27 cellular contexts compared by ENCODE assay signal in genomic region chr20:24458441-24458840, GRCh38. TPM values are rescaled to one million over a fixed set of nuclear protein-coding genes. Genes with fewer than 3 reads are reported as not detected.
DNase-seq lines count a peak whose midpoint lies in the region; ATAC-seq, FAIRE-seq and TF ChIP-seq lines count a peak whose summit lies in the region.
"Had no signal": no experiment of that assay in that cellular context is flagged by ENCODE, and none has a peak within 500 bp of the region (broad histone marks: within the 10 kb centered on the region; RNA-seq: fewer than 3 reads in every experiment).

No MANE protein-coding gene starts in this region.

- intact Hi-C loops in heart left ventricle (cut with DNase I): no loop called here
- intact Hi-C loops in left ventricle myocardium superior (cut with micrococcal nuclease): no loop called here

- peak in 3 of 4 donors; percentile 81 to 92 (median 81) for ATAC-seq in heart left ventricle
- peak; percentile 94 for ATAC-seq in left ventricle myocardium superior
- ATAC-seq: HCT116 had no signal

- H3K27ac ChIP-seq in heart left ventricle (no peak overlapping the region), right atrium auricular region (no peak overlapping the region)
- H3K27ac ChIP-seq: KMS-11 had no signal

- WGBS in heart left ventricle, 4 donors: 29 to 47% (median 37%) methylated on average over 2 of the region's 2 CpGs

- H3K36me3 ChIP-seq in heart left ventricle: no peaks in the 10 kb centered on the region
- no peaks in the 10 kb centered on the region for H3K36me3 ChIP-seq in right atrium auricular region

- peaks cover 0 to 16% (median 0%) of the 10 kb centered on the region in 9 donors for H3K27me3 ChIP-seq in heart left ventricle
- no peaks in the 10 kb centered on the region for H3K27me3 ChIP-seq in right atrium auricular region

- peak in 2 of 5 donors; percentile 16 to 54 for DNase-seq in heart left ventricle
- DNase-seq in right atrium auricular region (ENCODE audit: low spot score): no peak
- DNase-seq in NCI-H446 treated with DMSO at 0.1 percent for 48 hours (lab: John Stamatoyannopoulos, UW): peak; percentile 35
- DNase-seq in left ventricle myocardium superior: no peak
- no peak for DNase-seq in H54 (ENCODE audit: insufficient read length, low spot score)
- no peak for DNase-seq in activated CD4-positive, alpha-beta T cell treated with anti-CD3 and anti-CD28 coated beads for 4 hours
- DNase-seq in medulla oblongata (ENCODE audit: extremely low spot score): no peak
- DNase-seq: CD4-positive, alpha-beta memory T cell; COR-L47; DMS79; EL; GOT3; MM.1S; NCI-H1048; NCI-H1417; NCI-H187; NCI-H2081 treated with DMSO at 0.1 percent for 48 hours; NCI-H510A; NCI-H69; RPMI8226; SHP77 treated with DMSO at 0.1 percent for 48 hours had no signal

- TF ChIP-seq POLR2A in heart left ventricle (IDR thresholded peaks at IDR 0.05) (no peak), H54 (IDR thresholded peaks at IDR 0.05; ENCODE audit: low read depth, low read length) (no peak)

- FAIRE-seq in H54 (lab: Jason Lieb, UNC): no peak
- FAIRE-seq: A204.1, GM12892 had no signal

- no peak overlapping the region for H3K4me3 ChIP-seq in heart left ventricle
- no peak overlapping the region for H3K4me3 ChIP-seq in right atrium auricular region

- TF ChIP-seq CTCF in heart left ventricle (IDR thresholded peaks at IDR 0.05) (no peak), right atrium auricular region (IDR thresholded peaks at IDR 0.05) (no peak)

- H3K4me1 ChIP-seq in heart left ventricle (peaks cover 0 to 6% (median 0%) of the 10 kb centered on the region in 12 donors), right atrium auricular region (no peaks in the 10 kb centered on the region)

- no peaks in the 10 kb centered on the region for H3K9me3 ChIP-seq in heart left ventricle
- H3K9me3 ChIP-seq in right atrium auricular region: no peaks in the 10 kb centered on the region

RNA-seq across cellular contexts. Expression of gene SYNDIG1, which starts 11.0 kb away (rescaled TPM):
- total RNA-seq in heart left ventricle: 10 to 100 TPM; 14.1 to 41.8 (median 24.2) TPM
- polyA plus RNA-seq in heart left ventricle: 10 to 100 TPM in 1 of 2 donors, 1 to 10 TPM in 1; 8.4 to 21.7 TPM
- 10 to 100 TPM; 21.7 to 38.1 TPM for total RNA-seq in right atrium auricular region
- total RNA-seq in left ventricle myocardium superior: 11.0 TPM
- total RNA-seq: CD4-positive, alpha-beta memory T cell had no signal
- polyA plus RNA-seq: AG04450; CD4-positive, alpha-beta memory T cell; IgD-negative memory B cell had no signal
